33 cellular contexts compared by ENCODE assay signal in genomic region chr5:19064094-19064493, GRCh38.
"Had no signal": no experiment of that assay in that cellular context is flagged by ENCODE, and none has a peak within 500 bp of the region (broad histone marks: within the 10 kb centered on the region; RNA-seq: fewer than 3 reads in every experiment).

No MANE protein-coding gene starts in this region.

- DNase-seq: activated B cell treated with CpG ODN at 0.5 μM for 24 hours; activated CD4-positive, alpha-beta memory T cell treated with anti-CD3 and anti-CD28 coated beads for 36 hours; activated CD4-positive, alpha-beta T cell treated with anti-CD3 and anti-CD28 coated beads for 4 hours; activated CD4-positive, alpha-beta T cell treated with anti-CD3 and anti-CD28 coated beads, Interleukin-2, amount 10 ng/mL, durations not matched to agents 24 days and 14 days; activated CD4-positive, alpha-beta T cell treated with anti-CD3 and anti-CD28 coated beads, Interleukin-2, amount 50 U/mL, for 1 hour; activated CD4-positive, alpha-beta T cell treated with anti-CD3 and anti-CD28 coated beads, Interleukin-2, amount 50 U/mL, for 4 hours; activated CD4-positive, CD25-positive, alpha-beta regulatory T cell treated with anti-CD3 and anti-CD28 coated beads, Interleukin-2, amount 50 U/mL, for 72 hours; activated CD8-positive, alpha-beta memory T cell treated with anti-CD3 and anti-CD28 coated beads, Interleukin-2, amount 50 U/mL, for 4 hours; activated CD8-positive, alpha-beta T cell treated with anti-CD3 and anti-CD28 coated beads for 36 hours; activated effector memory CD4-positive, alpha-beta T cell treated with anti-CD3 and anti-CD28 coated beads, Interleukin-2, amount 50 U/mL, for 16 hours; activated gamma-delta T cell treated with Interleukin-2 at 50 U/mL for 16 hours; activated naive CD4-positive, alpha-beta T cell; activated naive CD4-positive, alpha-beta T cell treated with anti-CD3 and anti-CD28 coated beads for 36 hours; activated naive CD4-positive, alpha-beta T cell treated with anti-CD3 and anti-CD28 coated beads, Interleukin-2, amount 50 U/mL, for 16 hours; activated naive CD8-positive, alpha-beta T cell treated with anti-CD3 and anti-CD28 coated beads for 36 hours; activated T-cell treated with anti-CD3 and anti-CD28 coated beads for 4 hours; activated T-cell treated with anti-CD3 and anti-CD28 coated beads, Interleukin-2, amount 50 U/mL, for 1 hour; activated T-cell treated with anti-CD3 and anti-CD28 coated beads, Interleukin-2, amount 50 U/mL, for 4 hours; activated T-cell treated with anti-CD3 and anti-CD28 coated beads, Interleukin-2, amount 50 U/mL, for 72 hours; adrenal gland; amniotic stem cell; aorta; body of pancreas; brain microvascular endothelial cell; central memory CD4-positive, alpha-beta T cell; T-helper 2 cell; T-helper 9 cell had no signal

- FAIRE-seq: astrocyte, TTC549 had no signal

- H3K4me3 ChIP-seq: adrenal gland, body of pancreas, breast epithelium had no signal

- H3K9me3 ChIP-seq: adrenal gland, body of pancreas, breast epithelium had no signal

- H3K27me3 ChIP-seq: adrenal gland, body of pancreas, brain microvascular endothelial cell, breast epithelium had no signal

- ATAC-seq: activated CD8-positive, alpha-beta T cell treated with anti-CD3 and anti-CD28 coated beads for 36 hours; activated naive CD4-positive, alpha-beta T cell treated with anti-CD3 and anti-CD28 coated beads, Interleukin-2, amount 50 U/mL, for 72 hours; activated T-cell treated with anti-CD3 and anti-CD28 coated beads, Interleukin-2, amount 50 U/mL, for 4 hours; activated T-cell treated with anti-CD3 and anti-CD28 coated beads, Interleukin-2, amount 50 U/mL, for 72 hours; activated T-helper 17 cell treated with anti-CD3 and anti-CD28 coated beads, Interleukin-2, amount 50 U/mL, for 72 hours; body of pancreas had no signal

- H3K4me1 ChIP-seq: body of pancreas, breast epithelium had no signal

- H3K36me3 ChIP-seq: adrenal gland, brain microvascular endothelial cell had no signal

- H3K27ac ChIP-seq: adrenal gland, body of pancreas, brain microvascular endothelial cell, breast epithelium, VCaP had no signal
